In the genomic region with DNA sequence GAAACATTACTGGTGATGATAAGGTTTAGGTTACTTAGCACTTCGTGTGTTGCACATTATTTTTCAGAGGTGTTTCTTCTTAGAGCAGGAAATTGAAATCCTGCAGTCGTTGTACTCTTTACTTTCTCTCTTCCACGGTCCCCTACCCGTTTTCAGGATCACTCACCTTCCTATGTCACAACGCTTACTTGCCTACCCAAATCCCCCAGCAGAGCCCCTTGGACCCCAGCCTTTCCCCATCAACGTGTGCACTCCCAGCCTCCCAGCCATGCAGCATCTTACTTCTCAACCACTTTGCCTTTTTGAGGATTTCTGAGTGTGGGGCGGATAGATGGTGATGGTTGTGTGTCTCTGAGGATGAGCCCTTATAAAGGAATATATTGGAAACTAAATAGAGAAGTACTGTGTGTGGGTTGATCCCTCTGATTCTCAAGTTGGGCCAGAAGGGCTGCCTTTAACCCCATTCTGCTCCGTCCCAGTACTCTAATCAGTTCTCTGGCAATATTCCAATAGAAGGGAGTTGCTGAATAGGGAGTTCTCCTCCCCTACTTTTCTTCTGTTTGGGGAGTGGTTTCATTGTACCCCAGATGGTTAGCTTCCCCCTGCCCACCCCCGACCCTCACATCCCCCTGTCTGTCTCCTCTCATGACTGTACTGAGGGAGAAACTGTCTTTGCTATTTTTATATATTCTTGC, we compare ENCODE assay signal across 1 cellular context.
TF ChIP-seq lines count a peak whose summit lies in the region.

No MANE protein-coding gene starts in this region.

TF ChIP-seq in GM23338, 12 proteins besides CTCF, POLR2A, EP300 and RAD21 (continued from another document):
- TF ChIP-seq ZNF462 (CRISPR knock-in tag; IDR thresholded peaks at IDR 0.05) (no peak), POLR2AphosphoS5 (IDR thresholded peaks at IDR 0.05; ENCODE audit: low read depth) (no peak), ETS1 (IDR thresholded peaks at IDR 0.05) (no peak), EZH2phosphoT487 (IDR thresholded peaks at IDR 0.05; ENCODE audit: unreplicated experiment) (no peak), EZH2 (IDR thresholded peaks at IDR 0.05; ENCODE audit: low read depth, unreplicated experiment) (no peak), JUNB (IDR thresholded peaks at IDR 0.05; ENCODE audit: unreplicated experiment) (no peak), ZNF114 (CRISPR knock-in tag; IDR thresholded peaks at IDR 0.05) (no peak), NANOG (IDR thresholded peaks at IDR 0.05; ENCODE audit: borderline replicate concordance) (no peak), REST (IDR thresholded peaks at IDR 0.05; ENCODE audit: unreplicated experiment) (no peak), STAT1 (IDR thresholded peaks at IDR 0.05; ENCODE audit: unreplicated experiment) (no peak), ZNF331 (CRISPR knock-in tag; IDR thresholded peaks at IDR 0.05; ENCODE audit: low read depth) (no peak)
